Comparison of ENCODE assay signal across 11 cellular contexts in genomic region chr15:62625421-62626033, GRCh38.
A peak's percentile ranks its signal among the peaks of the same experiment; 100 is the strongest.
DNase-seq lines count a peak whose midpoint lies in the region; ATAC-seq and TF ChIP-seq lines count a peak whose summit lies in the region.
"Had no signal": no experiment of that assay in that cellular context is flagged by ENCODE, and none has a peak within 500 bp of the region (broad histone marks: within the 10 kb centered on the region; RNA-seq: fewer than 3 reads in every experiment).

No MANE protein-coding gene starts in this region.

- ATAC-seq in GM19463 (IDR thresholded peaks at IDR 0.05; ENCODE audit: unreplicated experiment) (no peak), HG03108 (IDR thresholded peaks at IDR 0.05; ENCODE audit: unreplicated experiment) (no peak)

- CTCF ChIA-PET in AG04450 (lab: Charles Lee): no interaction called here

- no peak overlapping the region for H3K4me3 Mint-ChIP-seq in osteocyte (ENCODE audit: unreplicated experiment)
- H3K4me3 Mint-ChIP-seq: activated naive CD8-positive, alpha-beta T cell had no signal

- H3K9me3 Mint-ChIP-seq in osteocyte (ENCODE audit: unreplicated experiment): no peaks in the 10 kb centered on the region
- H3K9me3 Mint-ChIP-seq: memory B cell had no signal

- no peaks in the 10 kb centered on the region for H3K36me3 Mint-ChIP-seq in osteocyte (ENCODE audit: unreplicated experiment)
- H3K36me3 Mint-ChIP-seq: activated naive CD8-positive, alpha-beta T cell; memory B cell had no signal

- POLR2A ChIA-PET in AG04450 (lab: Yijun Ruan, JAX): interaction anchor here (0.5 kb wide), 1 partner anchor 117 kb away, joined by 9 read pairs; no protein-coding TSS in a partner anchor

- H3K9me3 ChIP-seq in AG04450 (ENCODE audit: control insufficient read depth, insufficient read depth, low read length): no peaks in the 10 kb centered on the region

- H3K4me1 Mint-ChIP-seq in osteocyte (ENCODE audit: unreplicated experiment): peaks cover 18% of the 10 kb centered on the region

- DNase-seq in AG04450 (ENCODE audit: low read depth, low spot score) (peak; percentile 29), HFF-Myc (ENCODE audit: extremely low read depth, low read depth) (peak; percentile 90), fibroblast of gingiva (ENCODE audit: low read depth) (peak; percentile 94), osteocyte (ENCODE audit: extremely low spot score, unreplicated experiment) (no peak), GM13977 (ENCODE audit: low spot score) (no peak), NCI-H69 (lab: John Stamatoyannopoulos, UW) (no peak)
- DNase-seq: NCI-H1436 treated with DMSO at 0.1 percent for 48 hours had no signal

- no peaks in the 10 kb centered on the region for H3K27me3 Mint-ChIP-seq in osteocyte (ENCODE audit: unreplicated experiment)

- peak overlapping the region; percentile 63 for H3K27ac Mint-ChIP-seq in osteocyte (ENCODE audit: unreplicated experiment)
- H3K27ac Mint-ChIP-seq: activated naive CD8-positive, alpha-beta T cell; memory B cell had no signal

- no peaks in the 10 kb centered on the region for H3K27me3 ChIP-seq in AG04450 (ENCODE audit: control insufficient read depth, insufficient read depth, low read length)

- no peak overlapping the region for H3K4me3 ChIP-seq in AG04450 (ENCODE audit: low read depth, low read length)
- H3K4me3 ChIP-seq in HFF-Myc (replicated peaks; ENCODE audit: low read depth, low read length): no peak overlapping the region

- in situ Hi-C loops in GM13977 (cut with MboI; ENCODE audit: low pct_unique_long_range_greater_than_20kb, low sequenced_read_pairs, unreplicated experiment): no loop called here

- no peak for TF ChIP-seq CTCF in AG04450 (IDR thresholded peaks at IDR 0.05; ENCODE audit: low read depth, low read length)
- no peak for TF ChIP-seq CTCF in HFF-Myc (IDR thresholded peaks at IDR 0.05; ENCODE audit: low read depth, low read length, missing control alignments)
- no peak for TF ChIP-seq CTCF in osteocyte (IDR thresholded peaks at IDR 0.05)
- TF ChIP-seq CTCF in GM13977 (IDR thresholded peaks at IDR 0.05; ENCODE audit: extremely low read depth, insufficient read depth, missing control alignments): no peak

- peak overlapping the region; percentile 53 for H3K27ac ChIP-seq in AG04450 (ENCODE audit: low read depth, low read length)

Comparison
In these comparisons a context has a peak if more than half of its experiments do, and no peak if none do; other contexts are left out.
1. DNase-seq: peak in AG04450 (single experiment), HFF-Myc (single experiment) and fibroblast of gingiva (single experiment); none in osteocyte (single experiment), GM13977 (single experiment) and NCI-H69 (single experiment).